Comparison of ENCODE assay signal across 21 cellular contexts in genomic region chr10:67608001-67608400, GRCh38.
"Had no signal": no experiment of that assay in that cellular context is flagged by ENCODE, and none has a peak within 500 bp of the region (broad histone marks: within the 10 kb centered on the region; RNA-seq: fewer than 3 reads in every experiment).

No MANE protein-coding gene starts in this region.

- H3K4me3 Mint-ChIP-seq: activated CD4-positive, alpha-beta memory T cell treated with anti-CD3 and anti-CD28 coated beads, Interleukin-2, amount 10 ng/mL, durations not matched to agents 7 days and 5 days; activated naive CD4-positive, alpha-beta T cell treated with anti-CD3 and anti-CD28 coated beads, Interleukin-2, amount 50 U/mL, for 24 hours; activated T-cell treated with anti-CD3 and anti-CD28 coated beads, Interleukin-2, amount 50 U/mL, for 72 hours; T-helper 17 cell; WTC11 had no signal

- H3K27me3 Mint-ChIP-seq: activated naive CD4-positive, alpha-beta T cell treated with anti-CD3 and anti-CD28 coated beads, Interleukin-2, amount 50 U/mL, for 24 hours; T-helper 17 cell had no signal

- H3K36me3 Mint-ChIP-seq: activated naive CD4-positive, alpha-beta T cell treated with anti-CD3 and anti-CD28 coated beads, Interleukin-2, amount 50 U/mL, for 24 hours; WTC11 had no signal

- H3K4me3 ChIP-seq: MG63 had no signal

- H3K36me3 ChIP-seq: MG63 had no signal

- ATAC-seq: T-helper 17 cell, WTC11 had no signal

- H3K27ac Mint-ChIP-seq: activated CD4-positive, alpha-beta memory T cell treated with anti-CD3 and anti-CD28 coated beads, Interleukin-2, amount 10 ng/mL, durations not matched to agents 7 days and 5 days; activated naive CD4-positive, alpha-beta T cell treated with anti-CD3 and anti-CD28 coated beads, Interleukin-2, amount 50 U/mL, for 24 hours; activated T-cell treated with anti-CD3 and anti-CD28 coated beads, Interleukin-2, amount 50 U/mL, for 72 hours; T-helper 17 cell; WTC11 had no signal

- DNase-seq: activated CD4-positive, alpha-beta memory T cell treated with anti-CD3 and anti-CD28 coated beads, Interleukin-2, amount 10 ng/mL, durations not matched to agents 7 days and 5 days; activated CD4-positive, alpha-beta T cell treated with anti-CD3 and anti-CD28 coated beads for 1 hour; activated CD4-positive, alpha-beta T cell treated with anti-CD3 and anti-CD28 coated beads, Interleukin-2, amount 50 U/mL, for 1 hour; activated CD8-positive, alpha-beta memory T cell treated with anti-CD3 and anti-CD28 coated beads, Interleukin-2, amount 50 U/mL, for 4 hours; aorta; central memory CD4-positive, alpha-beta T cell; cortex of kidney; MG63; MV-4-11; NCI-H1105; NCI-H1436; NCI-H1694 treated with DMSO at 0.1 percent for 48 hours; NCI-H2029 treated with DMSO at 0.1 percent for 48 hours; NCI-H510A treated with DMSO at 0.1 percent for 48 hours; SHP77 treated with DMSO at 0.1 percent for 48 hours; T-helper 17 cell; T-helper 9 cell had no signal

- H3K9me3 Mint-ChIP-seq: activated CD4-positive, alpha-beta memory T cell treated with anti-CD3 and anti-CD28 coated beads, Interleukin-2, amount 10 ng/mL, durations not matched to agents 7 days and 5 days; activated naive CD4-positive, alpha-beta T cell treated with anti-CD3 and anti-CD28 coated beads, Interleukin-2, amount 50 U/mL, for 24 hours; activated T-cell treated with anti-CD3 and anti-CD28 coated beads, Interleukin-2, amount 50 U/mL, for 72 hours; WTC11 had no signal

- FAIRE-seq: bronchial epithelial cell had no signal

- H3K9me3 ChIP-seq: MG63 had no signal

- H3K27me3 ChIP-seq: MG63 had no signal
